ENCODE assay signal across 27 cellular contexts in genomic region chr5:10243660-10244240, GRCh38. TPM values are rescaled to one million over a fixed set of nuclear protein-coding genes. Genes with fewer than 3 reads are reported as not detected.
DNase-seq lines count a peak whose midpoint lies in the region; ATAC-seq, FAIRE-seq and TF ChIP-seq lines count a peak whose summit lies in the region.
"Had no signal": no experiment of that assay in that cellular context is flagged by ENCODE, and none has a peak within 500 bp of the region (broad histone marks: within the 10 kb centered on the region; RNA-seq: fewer than 3 reads in every experiment).

No MANE protein-coding gene starts in this region.

- no peaks in the 10 kb centered on the region for H3F3A ChIP-seq in neural progenitor cell (ENCODE audit: low read depth)

- H3K36me3 Mint-ChIP-seq in progenitor cell of endocrine pancreas (ENCODE audit: insufficient read depth) (peaks cover 9% of the 10 kb centered on the region), neural progenitor cell (peaks cover 15% of the 10 kb centered on the region)

- TF ChIP-seq POLR2A in prostate gland (IDR thresholded peaks at IDR 0.05) = no peak

- H3K27ac Mint-ChIP-seq in progenitor cell of endocrine pancreas (peak overlapping the region; percentile 87), neural progenitor cell (no peak overlapping the region)
- H3K27ac Mint-ChIP-seq: activated CD4-positive, alpha-beta T cell treated with anti-CD3 and anti-CD28 coated beads for 36 hours; activated CD8-positive, alpha-beta T cell treated with anti-CD3 and anti-CD28 coated beads, Interleukin-2, amount 10 ng/mL, durations not matched to agents 7 days and 5 days; activated naive CD4-positive, alpha-beta T cell treated with anti-CD3 and anti-CD28 coated beads for 36 hours; stimulated activated naive CD8-positive, alpha-beta T cell treated with anti-CD3 and anti-CD28 coated beads, Interleukin-15, Interleukin-2, amounts not matched to agents 100 ng/mL and 50 ng/mL, for 24 hours had no signal

- intact Hi-C loops in prostate gland (cut with DNase I) = no loop called here

- TF ChIP-seq CTCF in bronchial epithelial cell (IDR thresholded peaks at IDR 0.05; ENCODE audit: insufficient read depth, low read length, severe bottlenecking) (no peak), progenitor cell of endocrine pancreas (IDR thresholded peaks at IDR 0.05; ENCODE audit: unreplicated experiment) (no peak), neural progenitor cell (IDR thresholded peaks at IDR 0.05) (no peak), prostate gland (IDR thresholded peaks at IDR 0.05) (no peak)

- ATAC-seq in GM19463 (IDR thresholded peaks at IDR 0.05; ENCODE audit: unreplicated experiment) (peak; percentile 74), HG03097 (IDR thresholded peaks at IDR 0.05; ENCODE audit: low FRiP score, unreplicated experiment) (peak; percentile 61)
- ATAC-seq: activated CD4-positive, alpha-beta T cell treated with anti-CD3 and anti-CD28 coated beads for 36 hours; activated CD8-positive, alpha-beta T cell treated with anti-CD3 and anti-CD28 coated beads, Interleukin-2, amount 10 ng/mL, durations not matched to agents 7 days and 5 days; body of pancreas; HepG2; right lobe of liver had no signal

- H4K20me1 ChIP-seq in neural progenitor cell (ENCODE audit: low read depth) = peaks cover 3% of the 10 kb centered on the region
- H4K20me1 ChIP-seq: BLaER1 treated with 17β-estradiol and CSF1 and Interleukin-3, amounts not matched to agents 10 nM and 100 nM had no signal

- H3K4me1 Mint-ChIP-seq in progenitor cell of endocrine pancreas (ENCODE audit: low read depth) = peaks cover 15% of the 10 kb centered on the region
- H3K4me1 Mint-ChIP-seq in neural progenitor cell = peaks cover 8% of the 10 kb centered on the region

- H3K4me3 Mint-ChIP-seq in progenitor cell of endocrine pancreas (ENCODE audit: low read depth) (no peak overlapping the region), neural progenitor cell (no peak overlapping the region)
- H3K4me3 Mint-ChIP-seq: activated CD4-positive, alpha-beta T cell treated with anti-CD3 and anti-CD28 coated beads for 36 hours; activated CD8-positive, alpha-beta T cell treated with anti-CD3 and anti-CD28 coated beads, Interleukin-2, amount 10 ng/mL, durations not matched to agents 7 days and 5 days; activated naive CD4-positive, alpha-beta T cell treated with anti-CD3 and anti-CD28 coated beads for 36 hours; stimulated activated naive CD8-positive, alpha-beta T cell treated with anti-CD3 and anti-CD28 coated beads, Interleukin-15, Interleukin-2, amounts not matched to agents 100 ng/mL and 50 ng/mL, for 24 hours had no signal

- DNase-seq in bronchial epithelial cell (ENCODE audit: low read depth) (peak; percentile 63), progenitor cell of endocrine pancreas (ENCODE audit: low spot score, unreplicated experiment) (no peak), HUDEP-2 (lab: John Stamatoyannopoulos, UW; ENCODE audit: unreplicated experiment in 76 of 76) (no peak), neural progenitor cell (ENCODE audit: low spot score) (no peak), prostate gland (ENCODE audit: low spot score) (no peak), NCI-H2171 treated with DMSO at 0.1 percent for 48 hours (lab: John Stamatoyannopoulos, UW) (no peak)
- DNase-seq: activated CD4-positive, alpha-beta T cell treated with anti-CD3 and anti-CD28 coated beads for 36 hours; activated CD8-positive, alpha-beta T cell treated with anti-CD3 and anti-CD28 coated beads, Interleukin-2, amount 10 ng/mL, durations not matched to agents 7 days and 5 days; activated naive CD4-positive, alpha-beta T cell treated with anti-CD3 and anti-CD28 coated beads for 36 hours; body of pancreas; DMS53; hypothalamus; Karpas-422; NCI-H1436; NCI-H774; ovary; right lobe of liver; SJCRH30; stimulated activated CD8-positive, alpha-beta memory T cell treated with anti-CD3 and anti-CD28 coated beads, Interleukin-4, amount 100 ng/mL, for 48 hours; T-helper 9 cell; testis had no signal

- no peak overlapping the region for H3K27ac ChIP-seq in neural progenitor cell
- H3K27ac ChIP-seq in prostate gland = no peak overlapping the region
- H3K27ac ChIP-seq: BLaER1 treated with 17β-estradiol and CSF1 and Interleukin-3, amounts not matched to agents 10 nM and 100 nM; body of pancreas; ovary; right lobe of liver; SJCRH30; testis had no signal

- no peak overlapping the region for H2AFZ ChIP-seq in neural progenitor cell (replicated peaks)

- no peak overlapping the region for H3K9ac ChIP-seq in neural progenitor cell
- H3K9ac ChIP-seq: BLaER1 treated with 17β-estradiol and CSF1 and Interleukin-3, amounts not matched to agents 10 nM and 100 nM had no signal

- H3K27me3 ChIP-seq in bronchial epithelial cell (ENCODE audit: control insufficient read depth, insufficient read depth, low read length) (no peaks in the 10 kb centered on the region), neural progenitor cell (no peaks in the 10 kb centered on the region), prostate gland (replicated peaks; ENCODE audit: insufficient read depth) (no peaks in the 10 kb centered on the region)
- H3K27me3 ChIP-seq: BLaER1 treated with 17β-estradiol and CSF1 and Interleukin-3, amounts not matched to agents 10 nM and 100 nM; body of pancreas; ovary; right lobe of liver; SJCRH30; testis had no signal

- FAIRE-seq in bronchial epithelial cell (lab: Jason Lieb, UNC) = no peak
- FAIRE-seq: HepG2 had no signal

- H3K4me3 ChIP-seq in bronchial epithelial cell (ENCODE audit: low read depth, low read length) (no peak overlapping the region), neural progenitor cell (no peak overlapping the region), prostate gland (no peak overlapping the region)
- H3K4me3 ChIP-seq: BLaER1 treated with 17β-estradiol and CSF1 and Interleukin-3, amounts not matched to agents 10 nM and 100 nM; body of pancreas; HAP-1; ovary; right lobe of liver; SJCRH30; testis had no signal

- H3K36me3 ChIP-seq in bronchial epithelial cell (ENCODE audit: control insufficient read depth, insufficient read depth, low read length) = no peaks in the 10 kb centered on the region
- no peaks in the 10 kb centered on the region for H3K36me3 ChIP-seq in neural progenitor cell
- H3K36me3 ChIP-seq in prostate gland = no peaks in the 10 kb centered on the region
- H3K36me3 ChIP-seq: HAP-1, ovary, right lobe of liver, SJCRH30 had no signal

- peaks cover 7% of the 10 kb centered on the region for H3K9me3 Mint-ChIP-seq in progenitor cell of endocrine pancreas (ENCODE audit: low read depth)
- no peaks in the 10 kb centered on the region for H3K9me3 Mint-ChIP-seq in neural progenitor cell
- H3K9me3 Mint-ChIP-seq: activated naive CD4-positive, alpha-beta T cell treated with anti-CD3 and anti-CD28 coated beads for 36 hours; stimulated activated naive CD8-positive, alpha-beta T cell treated with anti-CD3 and anti-CD28 coated beads, Interleukin-15, Interleukin-2, amounts not matched to agents 100 ng/mL and 50 ng/mL, for 24 hours had no signal

- H3K79me2 ChIP-seq in neural progenitor cell (ENCODE audit: low read depth) = peaks cover 27% of the 10 kb centered on the region

- 89% methylated on average over 1 of the region's 1 CpG for WGBS in prostate gland

- peaks cover 5% of the 10 kb centered on the region for H3K4me1 ChIP-seq in neural progenitor cell
- no peaks in the 10 kb centered on the region for H3K4me1 ChIP-seq in prostate gland (replicated peaks)
- H3K4me1 ChIP-seq: HAP-1, SJCRH30, testis had no signal

- no peaks in the 10 kb centered on the region for H3K9me3 ChIP-seq in neural progenitor cell (ENCODE audit: low read depth)
- H3K9me3 ChIP-seq in prostate gland = no peaks in the 10 kb centered on the region
- H3K9me3 ChIP-seq: body of pancreas, HAP-1, ovary, right lobe of liver, SJCRH30, testis had no signal

- no peak overlapping the region for H3K4me2 ChIP-seq in neural progenitor cell
- H3K4me2 ChIP-seq: BLaER1 treated with 17β-estradiol and CSF1 and Interleukin-3, amounts not matched to agents 10 nM and 100 nM had no signal

- H3K27me3 Mint-ChIP-seq in progenitor cell of endocrine pancreas (no peaks in the 10 kb centered on the region), neural progenitor cell (ENCODE audit: insufficient read depth, low read depth) (no peaks in the 10 kb centered on the region)
- H3K27me3 Mint-ChIP-seq: activated CD4-positive, alpha-beta T cell treated with anti-CD3 and anti-CD28 coated beads for 36 hours; stimulated activated naive CD8-positive, alpha-beta T cell treated with anti-CD3 and anti-CD28 coated beads, Interleukin-15, Interleukin-2, amounts not matched to agents 100 ng/mL and 50 ng/mL, for 24 hours had no signal

RNA-seq across cellular contexts. Expression of gene ATPSCKMT, which starts 5.9 kb away (rescaled TPM):
- total RNA-seq in bronchial epithelial cell (17.8 and 20.3 TPM in 2 replicates), progenitor cell of endocrine pancreas (28.3 and 30.3 TPM in 2 replicates), neural progenitor cell (ENCODE audit: low replicate concordance) (31.7 and 50.8 TPM in 2 replicates), prostate gland (10 to 100 TPM; 18.1 to 25.9 TPM)

RNA-seq across cellular contexts. Expression of gene CCT5, which starts 6.3 kb away (rescaled TPM):
- total RNA-seq in bronchial epithelial cell (382 and 542 TPM in 2 replicates), progenitor cell of endocrine pancreas (223 and 241 TPM in 2 replicates), neural progenitor cell (ENCODE audit: low replicate concordance) (532 TPM in 2 replicates), prostate gland (100 to 1,000 TPM; 113 to 140 TPM)
